Comparison of ENCODE assay signal across 21 cellular contexts in the genomic region with DNA sequence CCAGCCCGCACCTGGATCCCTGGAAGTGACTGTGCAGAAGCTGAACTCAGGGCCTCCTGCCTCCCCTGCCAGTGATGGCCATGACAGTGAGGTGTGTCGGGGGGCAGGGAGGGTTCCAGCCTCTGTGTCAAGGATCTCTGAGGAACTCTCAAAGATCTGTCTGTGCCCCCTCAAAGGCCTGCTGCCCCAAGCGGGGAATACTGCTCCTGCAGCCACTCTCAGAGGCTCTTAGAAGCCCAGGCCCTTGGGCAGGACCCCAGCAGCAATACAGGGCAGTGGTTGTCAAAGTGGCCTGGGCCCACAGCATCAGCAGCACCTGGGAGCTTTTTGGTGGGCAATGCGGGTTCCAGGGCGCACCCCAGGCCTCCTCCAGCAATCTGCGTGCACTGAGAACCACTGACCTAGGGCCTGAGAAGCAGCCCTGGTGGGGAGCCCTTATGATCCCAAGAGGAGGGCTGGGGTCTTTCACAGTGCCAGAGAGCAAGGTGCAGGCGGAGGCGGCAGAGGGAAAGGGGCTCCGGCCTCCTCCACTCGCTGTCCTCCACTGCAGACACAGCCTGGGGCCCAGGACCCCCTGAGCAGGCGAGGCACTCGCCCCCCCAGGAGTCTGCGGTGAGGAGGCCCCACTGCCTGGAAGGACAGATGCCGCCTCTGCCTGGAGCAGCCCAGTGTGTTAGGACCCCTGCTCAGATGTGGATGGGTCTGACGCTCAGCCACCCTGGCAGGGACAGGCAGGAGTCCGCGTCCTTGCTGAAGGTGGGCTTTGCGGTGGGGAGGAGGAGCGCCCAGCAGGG. TPM values are rescaled to one million over a fixed set of nuclear protein-coding genes. Genes with fewer than 3 reads are reported as not detected.
A peak's percentile ranks its signal among the peaks of the same experiment; 100 is the strongest.
DNase-seq lines count a peak whose midpoint lies in the region; ATAC-seq and TF ChIP-seq lines count a peak whose summit lies in the region.
"Had no signal": no experiment of that assay in that cellular context is flagged by ENCODE, and none has a peak within 500 bp of the region (broad histone marks: within the 10 kb centered on the region; RNA-seq: fewer than 3 reads in every experiment).

No MANE protein-coding gene starts in this region.

- no TSS peak for BruUV-seq in Caco-2 (replicated peaks; lab: Mats Ljungman, UMichigan)

- CTCF ChIA-PET in Caco-2 (lab: Charles Lee) (no interaction called here), WTC11 (lab: Charles Lee) (no interaction called here)

- TF ChIP-seq CTCF in Caco-2 (IDR thresholded peaks at IDR 0.05; ENCODE audit: insufficient read depth in 1 of 2, low read depth in 1 of 2, low read length in 1 of 2, severe bottlenecking in 1 of 2, unreplicated experiment in 1 of 2) (peak; percentile 15 to 19), GM23338 (conservative IDR thresholded peaks at IDR 0.05; ENCODE audit: low read depth in 2 of 2) (no peak), OCI-LY1 (IDR thresholded peaks at IDR 0.05; ENCODE audit: low read length) (peak; percentile 21), WTC11 (IDR thresholded peaks at IDR 0.05) (no peak), foreskin fibroblast (IDR thresholded peaks at IDR 0.05; ENCODE audit: low read depth, low read length) (no peak)

- H3K27me3 Mint-ChIP-seq in Caco-2 (ENCODE audit: insufficient read depth, unreplicated experiment) (peaks cover 9% of the 10 kb centered on the region), GM23338 (ENCODE audit: insufficient read depth, low read depth, poor library complexity) (peaks cover 5% of the 10 kb centered on the region), WTC11 (ENCODE audit: low read depth) (no peaks in the 10 kb centered on the region)
- H3K27me3 Mint-ChIP-seq: CD4-positive, CD25-positive, alpha-beta regulatory T cell had no signal

- no peak overlapping the region for H3K4me3 ChIP-seq in Caco-2 (ENCODE audit: low read depth, low read length)
- H3K4me3 ChIP-seq in GM23338 = no peak overlapping the region
- H3K4me3 ChIP-seq in OCI-LY1 (ENCODE audit: low read depth, low read length, poor library complexity, severe bottlenecking) = no peak overlapping the region
- H3K4me3 ChIP-seq in foreskin fibroblast (ENCODE audit: low read depth in 1 of 2, low read length in 2 of 2) = no peak overlapping the region
- H3K4me3 ChIP-seq in H7 (ENCODE audit: insufficient read depth, low read depth, low read length) = no peak overlapping the region
- H3K4me3 ChIP-seq: BLaER1 had no signal

- POLR2A ChIA-PET in Caco-2 (lab: Charles Lee) (no interaction called here), WTC11 (lab: Charles Lee) (no interaction called here)

- ATAC-seq in GM23338 (peak; percentile 14; the same call in 2 of the 3 replicates), WTC11 (peak; percentile 30; the same call in 1 of the 2 replicates)
- ATAC-seq: HCT116 had no signal

- H3K4me2 ChIP-seq in GM23338 (no peak overlapping the region), OCI-LY1 (ENCODE audit: low read length) (no peak overlapping the region)
- H3K4me2 ChIP-seq: BLaER1 had no signal

- H2AFZ ChIP-seq in GM23338 (no peak overlapping the region), OCI-LY1 (ENCODE audit: low read length) (no peak overlapping the region)

- H3K27me3 ChIP-seq in Caco-2 (replicated peaks; ENCODE audit: control insufficient read depth, insufficient read depth, low read length) (no peaks in the 10 kb centered on the region; the same call in 1 of the 2 replicates), GM23338 (ENCODE audit: insufficient read depth) (no peaks in the 10 kb centered on the region), OCI-LY1 (ENCODE audit: insufficient read depth, low read length) (peaks cover 4% of the 10 kb centered on the region; the same call in 1 of the 2 replicates), H7 (ENCODE audit: control insufficient read depth, insufficient read depth, low read length) (no peaks in the 10 kb centered on the region)
- H3K27me3 ChIP-seq: BLaER1 had no signal

- H4K20me1 ChIP-seq in GM23338 (replicated peaks; ENCODE audit: insufficient read depth) (peaks cover 6% of the 10 kb centered on the region; the same call in 1 of the 2 replicates), OCI-LY1 (ENCODE audit: insufficient read depth, low read length) (no peaks in the 10 kb centered on the region)
- H4K20me1 ChIP-seq: BLaER1 had no signal

- H3K79me2 ChIP-seq in GM23338 (replicated peaks; ENCODE audit: insufficient read depth) = no peaks in the 10 kb centered on the region
- H3K79me2 ChIP-seq in OCI-LY1 (ENCODE audit: insufficient read depth, low read length) = no peaks in the 10 kb centered on the region

- no peak for DNase-seq in Caco-2
- no peak for DNase-seq in GM23338 (ENCODE audit: low spot score)
- no peak for DNase-seq in WTC11 (ENCODE audit: low spot score)
- no peak for DNase-seq in cerebellar cortex (ENCODE audit: low spot score)
- DNase-seq in NCI-H2196 (lab: John Stamatoyannopoulos, UW; ENCODE audit: unreplicated experiment) = no peak
- no peak for DNase-seq in foreskin fibroblast
- no peak for DNase-seq in H7
- DNase-seq: CD4-positive, CD25-positive, alpha-beta regulatory T cell; MV-4-11; NCI-H1105 treated with DMSO at 0.1 percent for 48 hours; NCI-H146; NCI-H1930; NCI-H2107; NCI-H2227 treated with DMSO at 0.1 percent for 48 hours; NCI-H69; Right ventricle myocardium superior had no signal

- no peak overlapping the region for H3K27ac ChIP-seq in GM23338 (ENCODE audit: low read depth)
- H3K27ac ChIP-seq in OCI-LY1 (ENCODE audit: low read depth, low read length, poor library complexity, severe bottlenecking) = no peak overlapping the region
- H3K27ac ChIP-seq: BLaER1, HL-60 had no signal

- H3K4me3 Mint-ChIP-seq in Caco-2 (ENCODE audit: unreplicated experiment) = no peak overlapping the region
- H3K4me3 Mint-ChIP-seq in GM23338 = no peak overlapping the region
- H3K4me3 Mint-ChIP-seq in WTC11 = no peak overlapping the region
- H3K4me3 Mint-ChIP-seq: CD4-positive, CD25-positive, alpha-beta regulatory T cell; T-helper 1 cell treated with Interleukin-12 subunit alpha and Interleukin-12 subunit beta and Interleukin-4 antibody, amounts not matched to agents 30 μg/mL and 1 μg/mL, for 36 hours had no signal

- H3K4me1 Mint-ChIP-seq in Caco-2 (ENCODE audit: low read depth, unreplicated experiment) (no peaks in the 10 kb centered on the region), GM23338 (peaks cover 3% of the 10 kb centered on the region; the same call in 2 of the 3 replicates), WTC11 (no peaks in the 10 kb centered on the region)
- H3K4me1 Mint-ChIP-seq: CD4-positive, CD25-positive, alpha-beta regulatory T cell had no signal

- H3K36me3 Mint-ChIP-seq in Caco-2 (ENCODE audit: insufficient read depth, unreplicated experiment) = no peaks in the 10 kb centered on the region
- H3K36me3 Mint-ChIP-seq in GM23338 (ENCODE audit: low read depth) = no peaks in the 10 kb centered on the region
- H3K36me3 Mint-ChIP-seq in WTC11 = no peaks in the 10 kb centered on the region
- H3K36me3 Mint-ChIP-seq: CD4-positive, CD25-positive, alpha-beta regulatory T cell had no signal

- H3K9me3 Mint-ChIP-seq in Caco-2 (ENCODE audit: unreplicated experiment) (no peaks in the 10 kb centered on the region), GM23338 (no peaks in the 10 kb centered on the region), WTC11 (no peaks in the 10 kb centered on the region)
- H3K9me3 Mint-ChIP-seq: CD4-positive, CD25-positive, alpha-beta regulatory T cell; T-helper 1 cell treated with Interleukin-12 subunit alpha and Interleukin-12 subunit beta and Interleukin-4 antibody, amounts not matched to agents 30 μg/mL and 1 μg/mL, for 36 hours had no signal

- intact Hi-C loops in Caco-2 (cut with micrococcal nuclease; ENCODE audit: unreplicated experiment) = no loop called here

- H3K27ac Mint-ChIP-seq in Caco-2 (ENCODE audit: unreplicated experiment) = no peak overlapping the region
- H3K27ac Mint-ChIP-seq in GM23338 = no peak overlapping the region
- H3K27ac Mint-ChIP-seq in WTC11 = no peak overlapping the region
- H3K27ac Mint-ChIP-seq: CD4-positive, CD25-positive, alpha-beta regulatory T cell; T-helper 1 cell treated with Interleukin-12 subunit alpha and Interleukin-12 subunit beta and Interleukin-4 antibody, amounts not matched to agents 30 μg/mL and 1 μg/mL, for 36 hours had no signal

- H3K9me3 ChIP-seq in Caco-2 (no peaks in the 10 kb centered on the region), OCI-LY1 (ENCODE audit: low read length) (no peaks in the 10 kb centered on the region)
- H3K9me3 ChIP-seq: BLaER1 had no signal

- H3K36me3 ChIP-seq in Caco-2 (ENCODE audit: control insufficient read depth, insufficient read depth, low read length) (no peaks in the 10 kb centered on the region), GM23338 (ENCODE audit: insufficient read depth) (no peaks in the 10 kb centered on the region), OCI-LY1 (ENCODE audit: insufficient read depth, low read length) (no peaks in the 10 kb centered on the region), H7 (replicated peaks; ENCODE audit: control insufficient read depth, insufficient read depth, low read length) (no peaks in the 10 kb centered on the region)
- H3K36me3 ChIP-seq: BLaER1 had no signal

- H3K9me2 ChIP-seq in GM23338 (ENCODE audit: insufficient read depth) (no peaks in the 10 kb centered on the region), OCI-LY1 (ENCODE audit: low read depth, low read length) (no peaks in the 10 kb centered on the region)

- no peaks in the 10 kb centered on the region for H3F3A ChIP-seq in GM23338 (replicated peaks; ENCODE audit: low read depth)
- H3F3A ChIP-seq in OCI-LY1 (ENCODE audit: insufficient read depth, low read length) = no peaks in the 10 kb centered on the region

- H3K4me1 ChIP-seq in Caco-2 (no peaks in the 10 kb centered on the region), GM23338 (ENCODE audit: insufficient read depth) (no peaks in the 10 kb centered on the region), OCI-LY1 (ENCODE audit: insufficient read depth, low read length, severe bottlenecking) (no peaks in the 10 kb centered on the region)

- H3K9ac ChIP-seq in OCI-LY1 (ENCODE audit: low read length) = no peak overlapping the region
- H3K9ac ChIP-seq: BLaER1 had no signal

TF ChIP-seq in GM23338, 12 proteins besides CTCF, POLR2A, EP300 and RAD21 (continues in another document):
- TF ChIP-seq JUNB (IDR thresholded peaks at IDR 0.05; ENCODE audit: unreplicated experiment) = no peak
- no peak for TF ChIP-seq EZH2phosphoT487 (IDR thresholded peaks at IDR 0.05; ENCODE audit: unreplicated experiment)
- TF ChIP-seq ZNF114 (CRISPR knock-in tag; IDR thresholded peaks at IDR 0.05) = no peak

TF ChIP-seq in WTC11, 78 proteins besides CTCF, POLR2A, EP300 and RAD21 (continues in another document):
- TF ChIP-seq, protein P1, sequence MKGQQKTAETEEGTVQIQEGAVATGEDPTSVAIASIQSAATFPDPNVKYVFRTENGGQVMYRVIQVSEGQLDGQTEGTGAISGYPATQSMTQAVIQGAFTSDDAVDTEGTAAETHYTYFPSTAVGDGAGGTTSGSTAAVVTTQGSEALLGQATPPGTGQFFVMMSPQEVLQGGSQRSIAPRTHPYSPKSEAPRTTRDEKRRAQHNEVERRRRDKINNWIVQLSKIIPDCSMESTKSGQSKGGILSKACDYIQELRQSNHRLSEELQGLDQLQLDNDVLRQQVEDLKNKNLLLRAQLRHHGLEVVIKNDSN (CRISPR knock-in tag; IDR thresholded peaks at IDR 0.05) = no peak

RNA-seq across cellular contexts. Expression of a gene that starts 42.1 kb away (rescaled TPM):
- 50.0 and 52.5 TPM in 2 replicates for total RNA-seq in Caco-2 (2022)
- total RNA-seq in GM23338 (2014; rRNA removed; shearing (Covaris generic)) = 23.9 and 27.1 TPM in 2 replicates
- polyA plus RNA-seq in GM23338 (2016; fragmentation: Nextera tagmentation; extraction: Ambion mirVana) = 8.8 and 9.0 TPM in 2 replicates
- total RNA-seq in WTC11 (2021) = 40.0 to 47.5 TPM (median 41.6 TPM) in 3 replicates
- 13.3 and 21.3 TPM in 2 replicates for total RNA-seq in H7 (2014; rRNA removed; shearing (Covaris generic))

Comparison
In these comparisons a context has a peak if more than half of its experiments do, and no peak if none do; other contexts are left out.
1. CTCF ChIP-seq: peak in Caco-2 (2 of 2) and OCI-LY1 (single experiment); none in GM23338 (0 of 2), WTC11 (single experiment) and foreskin fibroblast (single experiment).